In genomic region chr20:63756648-63756991, GRCh38 we compare ENCODE assay signal across 25 cellular contexts. TPM values are rescaled to one million over a fixed set of nuclear protein-coding genes. Genes with fewer than 3 reads are reported as not detected.
DNase-seq lines count a peak whose midpoint lies in the region; ATAC-seq and TF ChIP-seq lines count a peak whose summit lies in the region.
"Had no signal": no experiment of that assay in that cellular context is flagged by ENCODE, and none has a peak within 500 bp of the region (broad histone marks: within the 10 kb centered on the region; RNA-seq: fewer than 3 reads in every experiment).

No MANE protein-coding gene starts in this region.

- H3K36me3 ChIP-seq in BLaER1 treated with 17β-estradiol and CSF1 and Interleukin-3, amounts not matched to agents 10 nM and 100 nM: no peaks in the 10 kb centered on the region
- H3K36me3 ChIP-seq in DND-41 (ENCODE audit: insufficient read depth, low read length): no peaks in the 10 kb centered on the region
- H3K36me3 ChIP-seq: breast epithelium, colonic mucosa, thyroid gland had no signal

- H3K9me3 ChIP-seq in BLaER1 treated with 17β-estradiol and CSF1 and Interleukin-3, amounts not matched to agents 10 nM and 100 nM (replicated peaks in 1 of 11): no peaks in the 10 kb centered on the region
- no peaks in the 10 kb centered on the region for H3K9me3 ChIP-seq in DND-41 (ENCODE audit: insufficient read depth, low read length, severe bottlenecking)
- H3K9me3 ChIP-seq: breast epithelium, colonic mucosa, heart right ventricle, thyroid gland had no signal

- no peak overlapping the region for H2AFZ ChIP-seq in DND-41 (ENCODE audit: low read depth, low read length)

- TF ChIP-seq CTCF in DND-41 (IDR thresholded peaks at IDR 0.05; ENCODE audit: borderline replicate concordance, extremely low read depth, low read length, poor library complexity, severe bottlenecking) (no peak), glutamatergic neuron (IDR thresholded peaks at IDR 0.05; ENCODE audit: partially characterized antibody, unreplicated experiment) (no peak)

- peak overlapping the region; percentile 57 for H3K27ac Mint-ChIP-seq in glutamatergic neuron (ENCODE audit: unreplicated experiment)
- H3K27ac Mint-ChIP-seq: activated naive CD4-positive, alpha-beta T cell treated with anti-CD3 and anti-CD28 coated beads for 36 hours had no signal

- peaks cover 6% of the 10 kb centered on the region for H3K27me3 Mint-ChIP-seq in glutamatergic neuron (ENCODE audit: unreplicated experiment)
- H3K27me3 Mint-ChIP-seq: CD4-positive, CD25-positive, alpha-beta regulatory T cell had no signal

- H3K9me3 Mint-ChIP-seq in glutamatergic neuron (ENCODE audit: unreplicated experiment): peaks cover 27% of the 10 kb centered on the region
- H3K9me3 Mint-ChIP-seq: activated naive CD4-positive, alpha-beta T cell treated with anti-CD3 and anti-CD28 coated beads for 36 hours had no signal

- H3K27ac ChIP-seq in BLaER1 treated with 17β-estradiol and CSF1 and Interleukin-3, amounts not matched to agents 10 nM and 100 nM: no peak overlapping the region
- H3K27ac ChIP-seq in DND-41 (ENCODE audit: low read length): no peak overlapping the region
- H3K27ac ChIP-seq: breast epithelium, colonic mucosa, RWPE1, thyroid gland had no signal

- intact Hi-C loops in left colon (cut with DNase I, micrococcal nuclease): no loop called here

- H3K36me3 Mint-ChIP-seq in glutamatergic neuron (ENCODE audit: unreplicated experiment): peaks cover 15% of the 10 kb centered on the region
- H3K36me3 Mint-ChIP-seq: CD4-positive, CD25-positive, alpha-beta regulatory T cell had no signal

- no peak overlapping the region for H3K4me3 ChIP-seq in BLaER1 treated with 17β-estradiol and CSF1 and Interleukin-3, amounts not matched to agents 10 nM and 100 nM
- H3K4me3 ChIP-seq in DND-41 (ENCODE audit: low read depth in 1 of 2, low read length in 2 of 2): no peak overlapping the region
- H3K4me3 ChIP-seq: breast epithelium, colonic mucosa, heart right ventricle, thyroid gland had no signal

- H3K9ac ChIP-seq in BLaER1 treated with 17β-estradiol and CSF1 and Interleukin-3, amounts not matched to agents 10 nM and 100 nM: no peak overlapping the region
- H3K9ac ChIP-seq in DND-41 (ENCODE audit: low read depth, low read length): no peak overlapping the region

- H4K20me1 ChIP-seq in BLaER1 treated with 17β-estradiol and CSF1 and Interleukin-3, amounts not matched to agents 10 nM and 100 nM: peaks cover 0 to 27% (median 0%) of the 10 kb centered on the region in 11 experiments; a peak in 4 of 22 replicates
- H4K20me1 ChIP-seq in DND-41 (ENCODE audit: insufficient read depth, low read length): no peaks in the 10 kb centered on the region

- H3K79me2 ChIP-seq in DND-41 (ENCODE audit: insufficient read depth, low read length): no peaks in the 10 kb centered on the region

- peaks cover 0 to 24% (median 16%) of the 10 kb centered on the region in 10 experiments; a peak in 13 of 20 replicates for H3K4me1 ChIP-seq in BLaER1 treated with 17β-estradiol and CSF1 and Interleukin-3, amounts not matched to agents 10 nM and 100 nM
- H3K4me1 ChIP-seq in DND-41 (ENCODE audit: insufficient read depth, low read length): no peaks in the 10 kb centered on the region
- H3K4me1 ChIP-seq: breast epithelium, colonic mucosa had no signal

- H3K4me3 Mint-ChIP-seq in glutamatergic neuron (ENCODE audit: unreplicated experiment): peak overlapping the region; percentile 27
- H3K4me3 Mint-ChIP-seq: activated naive CD4-positive, alpha-beta T cell treated with anti-CD3 and anti-CD28 coated beads for 36 hours; CD4-positive, CD25-positive, alpha-beta regulatory T cell; neural crest cell had no signal

- peak; percentile 39 for DNase-seq in DND-41
- peak; percentile 38 for DNase-seq in UCSD-AML1 (lab: John Stamatoyannopoulos, UW; ENCODE audit: unreplicated experiment)
- no peak for DNase-seq in glutamatergic neuron
- no peak for DNase-seq in left colon
- DNase-seq in pons (ENCODE audit: low spot score): no peak
- DNase-seq in stimulated activated CD4-positive, alpha-beta T cell treated with anti-CD3 and anti-CD28 coated beads, Interleukin-4, amount 100 ng/mL, for 1 hour: no peak
- no peak for DNase-seq in superior temporal gyrus (ENCODE audit: extremely low spot score)
- DNase-seq: activated naive CD4-positive, alpha-beta T cell treated with anti-CD3 and anti-CD28 coated beads for 36 hours; amygdala; colonic mucosa; effector memory CD4-positive, alpha-beta T cell; GOT3; heart right ventricle; kidney glomerular epithelial cell; mammary epithelial cell; NCI-H1436 treated with DMSO at 0.1 percent for 48 hours; stimulated activated naive CD4-positive, alpha-beta T cell treated with Interleukin-2 at 50 U/mL for 16 hours; thyroid gland had no signal

- H3K4me2 ChIP-seq in BLaER1 treated with 17β-estradiol and CSF1 and Interleukin-3, amounts not matched to agents 10 nM and 100 nM: peak overlapping the region in 8 of 11 experiments; percentile 0 to 55 (median 28); a peak in 10 of 22 replicates
- H3K4me2 ChIP-seq in DND-41 (ENCODE audit: insufficient read depth, low read length): no peak overlapping the region

- no peaks in the 10 kb centered on the region for H3K27me3 ChIP-seq in BLaER1 treated with 17β-estradiol and CSF1 and Interleukin-3, amounts not matched to agents 10 nM and 100 nM
- H3K27me3 ChIP-seq in DND-41 (ENCODE audit: insufficient read depth, low read length, poor library complexity): no peaks in the 10 kb centered on the region
- H3K27me3 ChIP-seq: breast epithelium, colonic mucosa, heart right ventricle, thyroid gland had no signal

- ATAC-seq in DND-41 (ENCODE audit: insufficient read depth, low read depth): peak; percentile 75
- no peak for ATAC-seq in left colon
- ATAC-seq: activated CD4-positive, CD25-positive, alpha-beta regulatory T cell treated with anti-CD3 and anti-CD28 coated beads, Interleukin-2, amount 50 U/mL, for 24 hours; heart right ventricle; sciatic nerve had no signal

- peaks cover 23% of the 10 kb centered on the region for H3K4me1 Mint-ChIP-seq in glutamatergic neuron (ENCODE audit: low read depth, unreplicated experiment)

RNA-seq across cellular contexts. Expression of gene SLC2A4RG, which starts 17.0 kb away (rescaled TPM):
- total RNA-seq in glutamatergic neuron (ENCODE audit: unreplicated experiment) (47.9 TPM), left colon (10 to 100 TPM; 41.2 to 48.0 TPM)

RNA-seq across cellular contexts. Expression of gene LIME1, which starts 20.2 kb away (rescaled TPM):
- 16.6 TPM for total RNA-seq in glutamatergic neuron (ENCODE audit: unreplicated experiment)
- 10 to 100 TPM; 11.1 to 13.4 TPM for total RNA-seq in left colon

RNA-seq across cellular contexts. Expression of gene ZGPAT, which starts 48.8 kb away (rescaled TPM):
- total RNA-seq in glutamatergic neuron (ENCODE audit: unreplicated experiment) (41.5 TPM), left colon (10 to 100 TPM; 31.4 to 32.4 TPM)

RNA-seq across cellular contexts. Expression of gene ARFRP1, which starts 48.8 kb away (rescaled TPM):
- total RNA-seq in glutamatergic neuron (ENCODE audit: unreplicated experiment): 51.9 TPM
- total RNA-seq in left colon: 10 to 100 TPM; 52.2 to 69.5 TPM

Comparison
In these comparisons a context has a peak if more than half of its experiments do, and no peak if none do; other contexts are left out.
1. DNase-seq: peak in DND-41 (single experiment) and UCSD-AML1 (single experiment); none in glutamatergic neuron (single experiment), left colon (0 of 2), pons (single experiment), stimulated activated CD4-positive, alpha-beta T cell treated with anti-CD3 and anti-CD28 coated beads, Interleukin-4, amount 100 ng/mL, for 1 hour (single experiment) and superior temporal gyrus (single experiment).